8 cellular contexts compared by ENCODE assay signal in genomic region chr5:172837640-172838039, GRCh38. TPM values are rescaled to one million over a fixed set of nuclear protein-coding genes. Genes with fewer than 3 reads are reported as not detected.
DNase-seq lines count a peak whose midpoint lies in the region; ATAC-seq and TF ChIP-seq lines count a peak whose summit lies in the region.

No MANE protein-coding gene starts in this region.

- H3K56ac ChIP-seq in H9 (ENCODE audit: insufficient read length, low read depth, low read length): no peak overlapping the region

- no peak overlapping the region for H4K8ac ChIP-seq in H9 (replicated peaks; ENCODE audit: insufficient read length, low read depth, low read length)

- H2BK120ac ChIP-seq in H9 (ENCODE audit: low read depth, low read length, poor library complexity, severe bottlenecking): no peak overlapping the region

- peaks cover 11% of the 10 kb centered on the region for H3K36me3 Mint-ChIP-seq in activated CD4-positive, alpha-beta T cell treated with anti-CD3 and anti-CD28 coated beads, Interleukin-2, amount 10 ng/mL, durations not matched to agents 7 days and 5 days (ENCODE audit: low read depth)
- H3K36me3 Mint-ChIP-seq in HFFc6 (ENCODE audit: low read depth) (peaks cover 5% of the 10 kb centered on the region; the same call in 1 of the 2 replicates), H9 (ENCODE audit: insufficient read depth in 1 of 3, low read depth in 3 of 3) (peaks cover 6 to 11% (median 7%) of the 10 kb centered on the region in 3 experiments; a peak in 5 of 7 replicates)

- peaks cover 3% of the 10 kb centered on the region for H3K79me1 ChIP-seq in H9 (ENCODE audit: insufficient read depth, low read depth, low read length, poor library complexity, severe bottlenecking)

- TF ChIP-seq CTCF in right lobe of liver (IDR thresholded peaks at IDR 0.05): no peak
- no peak for TF ChIP-seq CTCF in HFFc6 (IDR thresholded peaks at IDR 0.05)
- no peak for TF ChIP-seq CTCF in H9 (conservative IDR thresholded peaks at IDR 0.05)

- H3K23ac ChIP-seq in H9 (ENCODE audit: insufficient read length, low read depth, low read length): no peak overlapping the region

- H3K4me3 ChIP-seq in right lobe of liver: no peak overlapping the region

- peaks cover 24% of the 10 kb centered on the region; the same call in 1 of the 2 replicates for H3K79me2 ChIP-seq in H9 (ENCODE audit: insufficient read depth, low read length)

- peak; percentile 41 for TF ChIP-seq POLR2A in GM15510 (IDR thresholded peaks at IDR 0.05; ENCODE audit: borderline replicate concordance, extremely low read depth, insufficient read length)
- TF ChIP-seq POLR2A in right lobe of liver (IDR thresholded peaks at IDR 0.05): peak; percentile 77

- no peak overlapping the region; the same call in 1 of the 2 replicates for H3K14ac ChIP-seq in H9 (ENCODE audit: insufficient read depth, low read length)

- H2AFZ ChIP-seq in H9 (ENCODE audit: low read length): no peak overlapping the region

- 22% methylated on average over 6 of the region's 7 CpGs for WGBS in right lobe of liver (ENCODE audit: insufficient coverage, low coverage, low lambda C conversion rate, missing lambda C conversion rate)
- WGBS in H9 (ENCODE audit: extremely low coverage, insufficient read length, low lambda C conversion rate): no CpG with 5 or more reads among the region's 7 CpGs

- H3T11ph ChIP-seq in H9 (ENCODE audit: low read length): no peak overlapping the region

- peaks cover 38% of the 10 kb centered on the region for H3K4me1 Mint-ChIP-seq in activated CD4-positive, alpha-beta T cell treated with anti-CD3 and anti-CD28 coated beads, Interleukin-2, amount 10 ng/mL, durations not matched to agents 7 days and 5 days
- peaks cover 56% of the 10 kb centered on the region for H3K4me1 Mint-ChIP-seq in HFFc6 (ENCODE audit: low read depth)
- H3K4me1 Mint-ChIP-seq in H9: peaks cover 27 to 34% of the 10 kb centered on the region in 2 experiments

- peak overlapping the region; percentile 54 for H3K4me3 Mint-ChIP-seq in activated CD4-positive, alpha-beta T cell treated with anti-CD3 and anti-CD28 coated beads, Interleukin-2, amount 10 ng/mL, durations not matched to agents 7 days and 5 days
- H3K4me3 Mint-ChIP-seq in HFFc6 (no peak overlapping the region), H9 (no peak overlapping the region)

- H2BK15ac ChIP-seq in H9 (ENCODE audit: low read depth, low read length): no peak overlapping the region

- no peak overlapping the region for H2BK12ac ChIP-seq in H9 (ENCODE audit: insufficient read length, low read depth, low read length)

- no peaks in the 10 kb centered on the region for H3K9me3 ChIP-seq in right lobe of liver
- H3K9me3 ChIP-seq in H9 (ENCODE audit: control insufficient read depth, low read depth, low read length): no peaks in the 10 kb centered on the region

- no peak overlapping the region for H3K4me2 ChIP-seq in H9 (ENCODE audit: insufficient read depth, insufficient read length, low read length)

- H2BK5ac ChIP-seq in H9 (ENCODE audit: insufficient read length, low read length): no peak overlapping the region

- H3K27ac Mint-ChIP-seq in activated CD4-positive, alpha-beta T cell treated with anti-CD3 and anti-CD28 coated beads, Interleukin-2, amount 10 ng/mL, durations not matched to agents 7 days and 5 days: peak overlapping the region; percentile 93
- no peak overlapping the region for H3K27ac Mint-ChIP-seq in HFFc6
- H3K27ac Mint-ChIP-seq in H9: peak overlapping the region in 1 of 3 experiments; percentile 70; a peak in 1 of 7 replicates

- no peaks in the 10 kb centered on the region for H3K27me3 Mint-ChIP-seq in activated CD4-positive, alpha-beta T cell treated with anti-CD3 and anti-CD28 coated beads, Interleukin-2, amount 10 ng/mL, durations not matched to agents 7 days and 5 days
- H3K27me3 Mint-ChIP-seq in HFFc6 (ENCODE audit: insufficient read depth): no peaks in the 10 kb centered on the region; the same call in none of the 2 replicates
- H3K27me3 Mint-ChIP-seq in H9 (ENCODE audit: low read depth): no peaks in the 10 kb centered on the region

- peak overlapping the region in 2 of 3 donors; percentile 22 to 92 for H3K27ac ChIP-seq in right lobe of liver
- no peak overlapping the region for H3K27ac ChIP-seq in H9 (ENCODE audit: insufficient read length, low read depth, low read length)

- H3K9me3 Mint-ChIP-seq in activated CD4-positive, alpha-beta T cell treated with anti-CD3 and anti-CD28 coated beads, Interleukin-2, amount 10 ng/mL, durations not matched to agents 7 days and 5 days: no peaks in the 10 kb centered on the region
- no peaks in the 10 kb centered on the region for H3K9me3 Mint-ChIP-seq in HFFc6
- no peaks in the 10 kb centered on the region for H3K9me3 Mint-ChIP-seq in H9

- H3K4me1 ChIP-seq in right lobe of liver: peaks cover 0 to 39% (median 10%) of the 10 kb centered on the region in 4 donors
- peaks cover 7% of the 10 kb centered on the region; the same call in 1 of the 2 replicates for H3K4me1 ChIP-seq in H9 (ENCODE audit: insufficient read depth, low read length)

- H3K36me3 ChIP-seq in right lobe of liver: no peaks in the 10 kb centered on the region

- ATAC-seq in GM21381 (IDR thresholded peaks at IDR 0.05; ENCODE audit: unreplicated experiment) (peak; percentile 74), HG03571 (IDR thresholded peaks at IDR 0.05; ENCODE audit: unreplicated experiment) (peak; percentile 83), right lobe of liver (peak in 3 of 4 donors; percentile 5 to 17 (median 10))

- H3K4ac ChIP-seq in H9 (ENCODE audit: low read depth, low read length): no peak overlapping the region

- peak; percentile 57 for DNase-seq in activated CD4-positive, alpha-beta T cell treated with anti-CD3 and anti-CD28 coated beads, Interleukin-2, amount 10 ng/mL, durations not matched to agents 7 days and 5 days
- DNase-seq in right lobe of liver: peak; percentile 74 to 81 (median 77)
- no peak for DNase-seq in ecto neural progenitor cell (ENCODE audit: low spot score)
- no peak for DNase-seq in HFFc6
- no peak for DNase-seq in H9

- intact Hi-C loops in right lobe of liver (cut with DNase I): loop anchor here in 1 of 2 donors (10.0 kb wide), 1 partner anchor 53 kb away; no protein-coding TSS in a partner anchor

- POLR2A ChIA-PET in activated CD4-positive, alpha-beta T cell treated with anti-CD3 and anti-CD28 coated beads, Interleukin-2, amount 10 ng/mL, durations not matched to agents 7 days and 5 days (lab: Charles Lee): interaction anchor here (0.6 kb wide), 1 partner anchor 32 kb away, joined by 3 read pairs; no protein-coding TSS in a partner anchor

- H2AK5ac ChIP-seq in H9 (ENCODE audit: insufficient read length, low read length): no peak overlapping the region

- H4K20me1 ChIP-seq in H9 (ENCODE audit: control insufficient read depth, insufficient read depth, insufficient read length): peaks cover 2% of the 10 kb centered on the region

- H3K9ac ChIP-seq in H9 (ENCODE audit: extremely low read depth, insufficient read length, low read length): no peak overlapping the region

- H3K18ac ChIP-seq in H9 (ENCODE audit: insufficient read length, low read depth, low read length): no peak overlapping the region

- no peak overlapping the region for H4K5ac ChIP-seq in H9 (ENCODE audit: insufficient read length, low read depth, low read length)

- H3K23me2 ChIP-seq in H9 (ENCODE audit: insufficient read length, low read depth, low read length, poor library complexity, severe bottlenecking): no peaks in the 10 kb centered on the region

- CTCF ChIA-PET in activated CD4-positive, alpha-beta T cell treated with anti-CD3 and anti-CD28 coated beads, Interleukin-2, amount 10 ng/mL, durations not matched to agents 7 days and 5 days (lab: Charles Lee): interaction anchor here (1.7 to 4.3 kb wide), 2 partner anchors 66 to 122 kb away, joined by 5 to 16 read pairs; partner anchors contain the start of genes DUSP1 and RPL26L1

- H2BK20ac ChIP-seq in H9 (ENCODE audit: low read depth, low read length, poor library complexity, severe bottlenecking): no peak overlapping the region

- H4K91ac ChIP-seq in H9 (ENCODE audit: insufficient read length, low read depth, low read length): no peak overlapping the region

- H3K27me3 ChIP-seq in right lobe of liver (no peaks in the 10 kb centered on the region), H9 (ENCODE audit: insufficient read depth, low read length) (no peaks in the 10 kb centered on the region)

RNA-seq across cellular contexts. Expression of gene ERGIC1, which starts 3.6 kb away (rescaled TPM):
- 10 to 100 TPM; 43.4 to 45.0 TPM for total RNA-seq in activated CD4-positive, alpha-beta T cell treated with anti-CD3 and anti-CD28 coated beads, Interleukin-2, amount 10 ng/mL, durations not matched to agents 7 days and 5 days
- 100 to 1,000 TPM; 103 to 264 (median 154) TPM for total RNA-seq in right lobe of liver
- total RNA-seq in HFFc6 (2021; fragmentation: NEBNext Ultra II Directional; extraction: Animal tissue kit (Norgen Biotek cat#: 25700)): 100 to 1,000 TPM; 240 to 276 (median 258) TPM
- 74.2 and 77.0 TPM in 2 replicates for total RNA-seq in H9 (2021)

Comparison
In these comparisons a context has a peak if more than half of its experiments do, and no peak if none do; other contexts are left out.
1. ATAC-seq: peak in every context shown above with its lines; median percentile 83 in HG03571; 74 in GM21381; 10 in right lobe of liver.
2. DNase-seq: peak in activated CD4-positive, alpha-beta T cell treated with anti-CD3 and anti-CD28 coated beads, Interleukin-2, amount 10 ng/mL, durations not matched to agents 7 days and 5 days (single experiment) and right lobe of liver (3 of 3); none in ecto neural progenitor cell (single experiment), HFFc6 (single experiment) and H9 (single experiment).